ENCODE assay signal across 8 cellular contexts in genomic region chr14:29222671-29223268, GRCh38.
DNase-seq lines count a peak whose midpoint lies in the region; ATAC-seq and TF ChIP-seq lines count a peak whose summit lies in the region.

No MANE protein-coding gene starts in this region.

- no peaks in the 10 kb centered on the region for H3K4me1 Mint-ChIP-seq in activated CD8-positive, alpha-beta T cell treated with anti-CD3 and anti-CD28 coated beads for 36 hours (ENCODE audit: low read depth)
- no peaks in the 10 kb centered on the region for H3K4me1 Mint-ChIP-seq in CD8-positive, alpha-beta T cell (ENCODE audit: low read depth)

- POLR2A ChIA-PET in activated CD8-positive, alpha-beta T cell treated with anti-CD3 and anti-CD28 coated beads for 36 hours (lab: Charles Lee), result no interaction called here
- POLR2A ChIA-PET in CD8-positive, alpha-beta T cell (lab: Charles Lee), result no interaction called here

- no peaks in the 10 kb centered on the region for H3K36me3 ChIP-seq in CD8-positive, alpha-beta T cell (ENCODE audit: insufficient read depth, low read length)

- H3K27ac ChIP-seq in CD8-positive, alpha-beta T cell (ENCODE audit: low read depth, low read length), result no peak overlapping the region

- no peaks in the 10 kb centered on the region for H3K36me3 Mint-ChIP-seq in activated CD8-positive, alpha-beta T cell treated with anti-CD3 and anti-CD28 coated beads for 36 hours (ENCODE audit: low read depth)
- H3K36me3 Mint-ChIP-seq in CD8-positive, alpha-beta T cell, result no peaks in the 10 kb centered on the region

- no peak overlapping the region for H3K4me3 ChIP-seq in retinal pigment epithelial cell (ENCODE audit: low read length)
- H3K4me3 ChIP-seq in CD8-positive, alpha-beta T cell (ENCODE audit: low read depth, low read length), result no peak overlapping the region

- peak; percentile 84 for TF ChIP-seq CTCF in retinal pigment epithelial cell (conservative IDR thresholded peaks at IDR 0.05; ENCODE audit: low read depth, low read length)
- TF ChIP-seq CTCF in activated CD8-positive, alpha-beta T cell treated with anti-CD3 and anti-CD28 coated beads for 36 hours (IDR thresholded peaks at IDR 0.05), result no peak
- TF ChIP-seq CTCF in CD8-positive, alpha-beta T cell (IDR thresholded peaks at IDR 0.05), result no peak

- no peaks in the 10 kb centered on the region for H3K4me1 ChIP-seq in CD8-positive, alpha-beta T cell (ENCODE audit: insufficient read depth, low read length)

- H3K27me3 Mint-ChIP-seq in activated CD8-positive, alpha-beta T cell treated with anti-CD3 and anti-CD28 coated beads for 36 hours, result no peaks in the 10 kb centered on the region
- no peaks in the 10 kb centered on the region for H3K27me3 Mint-ChIP-seq in CD8-positive, alpha-beta T cell (ENCODE audit: low read depth)

- no peak for ATAC-seq in activated CD8-positive, alpha-beta T cell treated with anti-CD3 and anti-CD28 coated beads for 36 hours
- no peak for ATAC-seq in CD8-positive, alpha-beta T cell

- no peaks in the 10 kb centered on the region for H3K9me3 Mint-ChIP-seq in activated CD8-positive, alpha-beta T cell treated with anti-CD3 and anti-CD28 coated beads for 36 hours
- H3K9me3 Mint-ChIP-seq in CD8-positive, alpha-beta T cell, result peaks cover 5% of the 10 kb centered on the region

- H3K9me3 ChIP-seq in CD8-positive, alpha-beta T cell (ENCODE audit: low read length), result no peaks in the 10 kb centered on the region

- DNase-seq in NCI-H2107 treated with DMSO at 0.1 percent for 48 hours (lab: John Stamatoyannopoulos, UW; ENCODE audit: unreplicated experiment), result peak; percentile 93
- DNase-seq in NCI-H2107 (lab: John Stamatoyannopoulos, UW), result no peak
- DNase-seq in NCI-H2227 treated with DMSO at 0.1 percent for 48 hours (lab: John Stamatoyannopoulos, UW), result peak; percentile 76
- peak; percentile 17 to 67 for DNase-seq in dermis microvascular lymphatic vessel endothelial cell (ENCODE audit: low read depth in 2 of 2)
- DNase-seq in retinal pigment epithelial cell (ENCODE audit: low read depth), result peak; percentile 24
- DNase-seq in activated CD8-positive, alpha-beta T cell treated with anti-CD3 and anti-CD28 coated beads for 36 hours, result no peak
- no peak for DNase-seq in stimulated activated CD4-positive, alpha-beta T cell treated with anti-CD3 and anti-CD28 coated beads, Interleukin-2, amount 100 ng/mL, for 24 hours
- no peak for DNase-seq in CD8-positive, alpha-beta T cell

- H3K27ac Mint-ChIP-seq in activated CD8-positive, alpha-beta T cell treated with anti-CD3 and anti-CD28 coated beads for 36 hours, result no peak overlapping the region
- H3K27ac Mint-ChIP-seq in CD8-positive, alpha-beta T cell, result no peak overlapping the region

- intact Hi-C loops in activated CD8-positive, alpha-beta T cell treated with anti-CD3 and anti-CD28 coated beads for 36 hours (cut with micrococcal nuclease), result no loop called here
- intact Hi-C loops in CD8-positive, alpha-beta T cell (cut with DNase I, micrococcal nuclease), result no loop called here

- no peaks in the 10 kb centered on the region for H3K27me3 ChIP-seq in CD8-positive, alpha-beta T cell (ENCODE audit: insufficient read depth, low read length)

- CTCF ChIA-PET in activated CD8-positive, alpha-beta T cell treated with anti-CD3 and anti-CD28 coated beads for 36 hours (lab: Charles Lee), result interaction anchor here (0.6 kb wide), 1 partner anchor 148 kb away, joined by 3 read pairs; no protein-coding TSS in a partner anchor
- CTCF ChIA-PET in CD8-positive, alpha-beta T cell (lab: Charles Lee), result no interaction called here

- H3K4me3 Mint-ChIP-seq in activated CD8-positive, alpha-beta T cell treated with anti-CD3 and anti-CD28 coated beads for 36 hours, result no peak overlapping the region
- H3K4me3 Mint-ChIP-seq in CD8-positive, alpha-beta T cell, result no peak overlapping the region

Comparison
In these comparisons a context has a peak if more than half of its experiments do, and no peak if none do; other contexts are left out.
1. DNase-seq: peak in NCI-H2107 treated with DMSO at 0.1 percent for 48 hours (single experiment), NCI-H2227 treated with DMSO at 0.1 percent for 48 hours (single experiment), dermis microvascular lymphatic vessel endothelial cell (2 of 2) and retinal pigment epithelial cell (single experiment); none in NCI-H2107 (single experiment), activated CD8-positive, alpha-beta T cell treated with anti-CD3 and anti-CD28 coated beads for 36 hours (single experiment), stimulated activated CD4-positive, alpha-beta T cell treated with anti-CD3 and anti-CD28 coated beads, Interleukin-2, amount 100 ng/mL, for 24 hours (0 of 2) and CD8-positive, alpha-beta T cell (0 of 7).